8 cellular contexts compared by ENCODE assay signal in the genomic region with DNA sequence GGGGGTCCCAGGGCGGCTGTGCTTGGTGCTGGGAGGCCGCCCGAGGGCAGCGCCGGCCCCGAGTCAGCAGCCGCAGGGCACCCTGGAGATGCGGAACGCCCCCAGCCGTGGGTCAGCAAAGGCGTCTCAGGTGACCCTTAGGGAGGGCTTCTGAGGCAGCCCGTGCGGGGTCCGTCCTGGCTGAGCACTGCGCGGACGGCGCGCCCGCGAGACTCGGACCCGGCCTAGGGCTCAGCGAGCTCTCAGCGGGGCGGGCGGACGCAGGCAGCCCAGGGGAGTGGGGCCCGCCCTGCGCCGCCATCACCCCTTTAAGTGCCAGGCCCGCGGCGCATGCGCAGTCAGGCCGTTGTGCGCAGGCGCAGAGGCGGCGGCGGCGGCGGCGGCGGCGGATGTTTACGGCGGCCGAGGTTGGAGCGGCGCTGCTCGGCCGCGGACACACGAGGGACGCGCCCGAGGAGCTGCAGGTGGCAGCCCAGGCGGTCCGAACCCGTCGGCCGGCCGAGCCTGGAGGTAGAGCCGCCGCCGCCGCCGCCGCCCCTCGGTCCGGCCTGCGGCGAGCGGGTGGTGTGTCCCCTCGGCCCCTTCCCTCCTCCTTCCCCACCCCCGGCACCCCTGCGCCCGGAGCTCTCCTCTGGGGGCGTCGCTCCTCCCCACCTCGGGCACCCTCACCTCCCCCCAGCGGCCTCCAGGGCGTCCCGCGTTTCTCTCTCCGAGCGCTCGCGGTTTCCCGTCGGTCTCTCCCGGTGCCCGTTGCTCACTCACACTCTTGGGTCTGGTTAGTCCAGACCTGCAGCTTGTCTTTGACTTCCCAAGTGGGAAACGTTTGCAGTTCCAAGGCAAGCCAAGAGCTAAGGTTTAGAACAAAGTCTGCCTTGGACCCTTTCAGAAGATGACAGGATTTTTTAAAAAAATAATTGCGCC. TPM values are rescaled to one million over a fixed set of nuclear protein-coding genes. Genes with fewer than 3 reads are reported as not detected.
A peak's percentile ranks its signal among the peaks of the same experiment; 100 is the strongest.
DNase-seq lines count a peak whose midpoint lies in the region; ATAC-seq and TF ChIP-seq lines count a peak whose summit lies in the region.

Gene PCMTD2 (plus strand): TSS at position 388 of the 921 bp plus-strand sequence. CDS start 4,218 bp downstream, outside the sequence.

- H3K4me1 Mint-ChIP-seq in activated CD4-positive, alpha-beta T cell treated with anti-CD3 and anti-CD28 coated beads, Interleukin-2, amount 10 ng/mL, durations not matched to agents 7 days and 5 days = peaks cover 48% of the 10 kb centered on the region

- DNase-seq in AML-193 (lab: John Stamatoyannopoulos, UW) (peak; percentile 64 to 73), NCI-H524 (lab: John Stamatoyannopoulos, UW) (peak; percentile 59 to 83), dedifferentiated amniotic fluid mesenchymal stem cell (ENCODE audit: extremely low spot score) (peak; percentile 61), left lobe of liver (ENCODE audit: low spot score) (peak; percentile 84)
- DNase-seq in activated CD4-positive, alpha-beta T cell treated with anti-CD3 and anti-CD28 coated beads, Interleukin-2, amount 10 ng/mL, durations not matched to agents 7 days and 5 days = peak; percentile 83
- DNase-seq in stimulated activated CD4-positive, alpha-beta T cell treated with anti-CD3 and anti-CD28 coated beads, Interleukin-2, amount 100 ng/mL, for 4 hours (ENCODE audit: low read depth) = peak; percentile 73

- H3K4me3 Mint-ChIP-seq in activated CD4-positive, alpha-beta T cell treated with anti-CD3 and anti-CD28 coated beads, Interleukin-2, amount 10 ng/mL, durations not matched to agents 7 days and 5 days = peak within 1 kb of the TSS; percentile 88

- H3K9me3 Mint-ChIP-seq in activated CD4-positive, alpha-beta T cell treated with anti-CD3 and anti-CD28 coated beads, Interleukin-2, amount 10 ng/mL, durations not matched to agents 7 days and 5 days = no peaks in the 10 kb centered on the region

- peaks cover 10% of the 10 kb centered on the region for H3K36me3 Mint-ChIP-seq in activated CD4-positive, alpha-beta T cell treated with anti-CD3 and anti-CD28 coated beads, Interleukin-2, amount 10 ng/mL, durations not matched to agents 7 days and 5 days (ENCODE audit: low read depth)

- POLR2A ChIA-PET in activated CD4-positive, alpha-beta T cell treated with anti-CD3 and anti-CD28 coated beads, Interleukin-2, amount 10 ng/mL, durations not matched to agents 7 days and 5 days (lab: Charles Lee) = no interaction called here

- CTCF ChIA-PET in activated CD4-positive, alpha-beta T cell treated with anti-CD3 and anti-CD28 coated beads, Interleukin-2, amount 10 ng/mL, durations not matched to agents 7 days and 5 days (lab: Charles Lee) = interaction anchor here (1.0 to 9.8 kb wide), 3 partner anchors 10 to 172 kb away, joined by 3 to 93 read pairs (median 3); partner anchors contain the start of gene LKAAEAR1

- ATAC-seq in HG03432 (IDR thresholded peaks at IDR 0.05; ENCODE audit: unreplicated experiment) = peak; percentile 91
- peak; percentile 91 for ATAC-seq in left lobe of liver

- H3K27ac Mint-ChIP-seq in activated CD4-positive, alpha-beta T cell treated with anti-CD3 and anti-CD28 coated beads, Interleukin-2, amount 10 ng/mL, durations not matched to agents 7 days and 5 days = peak within 1 kb of the TSS; percentile 95

- TF ChIP-seq POLR2A in GM19193 (IDR thresholded peaks at IDR 0.05; ENCODE audit: extremely low read depth, insufficient read depth, insufficient read length) = peak; percentile 79

- H3K27me3 Mint-ChIP-seq in activated CD4-positive, alpha-beta T cell treated with anti-CD3 and anti-CD28 coated beads, Interleukin-2, amount 10 ng/mL, durations not matched to agents 7 days and 5 days = peaks cover 11% of the 10 kb centered on the region

RNA-seq across cellular contexts. Expression of gene PCMTD2, which starts in this region (rescaled TPM):
- 10 to 100 TPM; 68.4 to 69.3 TPM for total RNA-seq in activated CD4-positive, alpha-beta T cell treated with anti-CD3 and anti-CD28 coated beads, Interleukin-2, amount 10 ng/mL, durations not matched to agents 7 days and 5 days
- total RNA-seq in left lobe of liver = 29.3 TPM

Comparison
In these comparisons a context has a peak if more than half of its experiments do, and no peak if none do; other contexts are left out.
1. Peak in every context shown above with its lines: DNase-seq and ATAC-seq.